In genomic region chr2:44705356-44705755, GRCh38 we compare ENCODE assay signal across 1 cellular context.
TF ChIP-seq lines count a peak whose summit lies in the region.

No MANE protein-coding gene starts in this region.

TF ChIP-seq in GM23338, 12 proteins besides CTCF, POLR2A, EP300 and RAD21 (continued from another document):
- TF ChIP-seq ZNF462 (CRISPR knock-in tag; IDR thresholded peaks at IDR 0.05) (no peak), REST (IDR thresholded peaks at IDR 0.05; ENCODE audit: unreplicated experiment) (no peak)
